ENCODE assay signal across 16 cellular contexts in the genomic region with DNA sequence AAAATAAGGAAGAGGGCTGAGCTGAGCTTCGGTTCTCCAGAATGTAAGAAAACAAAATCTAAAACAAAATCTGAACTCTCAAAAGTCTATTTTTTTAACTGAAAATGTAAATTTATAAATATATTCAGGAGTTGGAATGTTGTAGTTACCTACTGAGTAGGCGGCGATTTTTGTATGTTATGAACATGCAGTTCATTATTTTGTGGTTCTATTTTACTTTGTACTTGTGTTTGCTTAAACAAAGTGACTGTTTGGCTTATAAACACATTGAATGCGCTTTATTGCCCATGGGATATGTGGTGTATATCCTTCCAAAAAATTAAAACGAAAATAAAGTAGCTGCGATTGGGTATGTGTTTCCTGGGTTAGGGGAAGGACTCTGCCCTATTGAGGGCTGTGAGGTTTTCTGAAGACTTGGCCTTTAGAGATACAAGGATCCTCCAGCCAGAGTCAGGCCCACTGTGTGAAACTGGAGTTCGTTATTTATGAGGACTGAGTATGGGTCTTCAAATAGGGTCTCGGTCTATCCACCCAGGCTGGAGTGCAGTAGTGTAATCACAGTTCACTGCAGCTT. TPM values are rescaled to one million over a fixed set of nuclear protein-coding genes. Genes with fewer than 3 reads are reported as not detected.
DNase-seq lines count a peak whose midpoint lies in the region; ATAC-seq and TF ChIP-seq lines count a peak whose summit lies in the region.
"Had no signal": no experiment of that assay in that cellular context is flagged by ENCODE, and none has a peak within 500 bp of the region (broad histone marks: within the 10 kb centered on the region; RNA-seq: fewer than 3 reads in every experiment).

No MANE protein-coding gene starts in this region.

- H2AFZ ChIP-seq in SK-N-SH (ENCODE audit: low read depth) (no peak overlapping the region), smooth muscle cell (ENCODE audit: low read depth) (no peak overlapping the region)

- no peak for TF ChIP-seq RAD21 in SK-N-SH (IDR thresholded peaks at IDR 0.05; ENCODE audit: low read length)

- CTCF ChIA-PET in SK-N-SH (lab: Yijun Ruan, JAX) = interaction anchor here (0.6 to 3.6 kb wide), 4 partner anchors 9 to 35 kb away, joined by 3 to 14 read pairs (median 6); no protein-coding TSS in a partner anchor
- CTCF ChIA-PET in RWPE1 (lab: Yijun Ruan, JAX) = no interaction called here

- no peak for DNase-seq in SK-N-SH
- no peak for DNase-seq in RWPE1 (ENCODE audit: low spot score)
- DNase-seq in fibroblast of peridontal ligament (ENCODE audit: extremely low read depth) = peak; percentile 86
- DNase-seq in smooth muscle cell (lab: John Stamatoyannopoulos, UW; ENCODE audit: unreplicated experiment) = no peak
- DNase-seq in epidermal melanocyte (ENCODE audit: insufficient read length, low spot score) = no peak
- DNase-seq: NCI-H345, T-helper 9 cell had no signal

- peaks cover 38% of the 10 kb centered on the region for H3F3A ChIP-seq in SK-N-SH (replicated peaks; ENCODE audit: insufficient read depth)
- H3F3A ChIP-seq in smooth muscle cell (ENCODE audit: low read depth) = peaks cover 30% of the 10 kb centered on the region

- H3K9ac ChIP-seq in SK-N-SH (no peak overlapping the region), smooth muscle cell (ENCODE audit: low read depth) (no peak overlapping the region)

- TF ChIP-seq EP300 in SK-N-SH (IDR thresholded peaks at IDR 0.05; ENCODE audit: borderline replicate concordance in 1 of 2, low read depth in 1 of 2, low read length in 1 of 2) = no peak

- TF ChIP-seq CTCF in SK-N-SH (IDR thresholded peaks at IDR 0.05) = no peak
- no peak for TF ChIP-seq CTCF in RWPE1 (conservative IDR thresholded peaks at IDR 0.05; ENCODE audit: low read depth)
- TF ChIP-seq CTCF in smooth muscle cell (IDR thresholded peaks at IDR 0.05; ENCODE audit: borderline replicate concordance, insufficient read depth, poor library complexity, severe bottlenecking) = no peak

- H3K4me3 ChIP-seq in SK-N-SH (ENCODE audit: low read depth in 2 of 2, low read length in 1 of 2) (no peak overlapping the region), smooth muscle cell (peak overlapping the region; percentile 8)
- H3K4me3 ChIP-seq: thyroid gland had no signal

- whole genome bisulfite sequencing in SK-N-SH (ENCODE audit: low lambda C conversion rate) = 85% methylated on average over 8 of the region's 8 CpGs
- 97% methylated on average over 8 of the region's 8 CpGs for WGBS in smooth muscle cell (ENCODE audit: low lambda C conversion rate)

- H3K9me3 ChIP-seq in SK-N-SH = no peaks in the 10 kb centered on the region
- H3K9me3 ChIP-seq in smooth muscle cell (replicated peaks; ENCODE audit: low read depth) = no peaks in the 10 kb centered on the region
- H3K9me3 ChIP-seq: esophagus muscularis mucosa, thyroid gland had no signal

- H3K79me2 ChIP-seq in SK-N-SH (ENCODE audit: insufficient read depth) (peaks cover 12% of the 10 kb centered on the region; the same call in 1 of the 2 replicates), smooth muscle cell (ENCODE audit: low read depth) (peaks cover 9% of the 10 kb centered on the region)

- H3K36me3 ChIP-seq in SK-N-SH (replicated peaks in 1 of 2; ENCODE audit: control insufficient read depth in 1 of 2, insufficient read depth in 2 of 2, low read length in 1 of 2) = peaks cover 0 to 13% of the 10 kb centered on the region in 2 experiments
- H3K36me3 ChIP-seq in smooth muscle cell (ENCODE audit: low read depth) = peaks cover 4% of the 10 kb centered on the region

- H3K27ac ChIP-seq in SK-N-SH (ENCODE audit: low read depth in 2 of 2, low read length in 1 of 2) = no peak overlapping the region
- peak overlapping the region; percentile 64 for H3K27ac ChIP-seq in RWPE1
- H3K27ac ChIP-seq in smooth muscle cell (ENCODE audit: low read depth) = peak overlapping the region; percentile 39
- H3K27ac ChIP-seq: brain microvascular endothelial cell, thyroid gland had no signal

- POLR2A ChIA-PET in SK-N-SH (lab: Yijun Ruan, JAX) = no interaction called here
- POLR2A ChIA-PET in RWPE1 (lab: Yijun Ruan, JAX; ENCODE audit: low non-redundant PET) = interaction anchor here (0.6 to 2.5 kb wide), 2 partner anchors 24 to 30 kb away, joined by 6 to 8 read pairs; no protein-coding TSS in a partner anchor

- H3K4me2 ChIP-seq in SK-N-SH (no peak overlapping the region), smooth muscle cell (no peak overlapping the region)

- no peaks in the 10 kb centered on the region for H3K27me3 ChIP-seq in SK-N-SH (ENCODE audit: insufficient read depth)
- H3K27me3 ChIP-seq in smooth muscle cell (ENCODE audit: low read depth) = no peaks in the 10 kb centered on the region
- H3K27me3 ChIP-seq: brain microvascular endothelial cell, esophagus muscularis mucosa, thyroid gland had no signal

- no peaks in the 10 kb centered on the region for H3K9me2 ChIP-seq in SK-N-SH

- H4K20me1 ChIP-seq in SK-N-SH (ENCODE audit: insufficient read depth) = peaks cover 37% of the 10 kb centered on the region
- H4K20me1 ChIP-seq in smooth muscle cell (ENCODE audit: low read depth) = peaks cover 45% of the 10 kb centered on the region

- ATAC-seq in SK-N-SH treated with all-trans-retinoic acid at 6 μM for 48 hours (no peak), HG02938 (IDR thresholded peaks at IDR 0.05; ENCODE audit: unreplicated experiment) (no peak), HG03342 (IDR thresholded peaks at IDR 0.05; ENCODE audit: unreplicated experiment) (no peak)
- ATAC-seq: Panc1, right cardiac atrium had no signal

- H3K4me1 ChIP-seq in SK-N-SH (ENCODE audit: control insufficient read depth in 1 of 2, insufficient read depth in 2 of 2, low read depth in 1 of 2, low read length in 1 of 2) (peaks cover 9 to 13% of the 10 kb centered on the region in 2 experiments; a peak in 1 of 4 replicates), smooth muscle cell (ENCODE audit: low read depth) (no peaks in the 10 kb centered on the region)

TF ChIP-seq in SK-N-SH treated with all-trans-retinoic acid at 6 μM for 48 hours, 23 proteins besides CTCF, POLR2A, EP300 and RAD21 (continues in another document):
- TF ChIP-seq BACH2 (CRISPR knock-in tag; IDR thresholded peaks at IDR 0.05; ENCODE audit: borderline replicate concordance) (no peak), ZNF8 (CRISPR knock-in tag; IDR thresholded peaks at IDR 0.05) (no peak)
- TF ChIP-seq, protein P1, sequence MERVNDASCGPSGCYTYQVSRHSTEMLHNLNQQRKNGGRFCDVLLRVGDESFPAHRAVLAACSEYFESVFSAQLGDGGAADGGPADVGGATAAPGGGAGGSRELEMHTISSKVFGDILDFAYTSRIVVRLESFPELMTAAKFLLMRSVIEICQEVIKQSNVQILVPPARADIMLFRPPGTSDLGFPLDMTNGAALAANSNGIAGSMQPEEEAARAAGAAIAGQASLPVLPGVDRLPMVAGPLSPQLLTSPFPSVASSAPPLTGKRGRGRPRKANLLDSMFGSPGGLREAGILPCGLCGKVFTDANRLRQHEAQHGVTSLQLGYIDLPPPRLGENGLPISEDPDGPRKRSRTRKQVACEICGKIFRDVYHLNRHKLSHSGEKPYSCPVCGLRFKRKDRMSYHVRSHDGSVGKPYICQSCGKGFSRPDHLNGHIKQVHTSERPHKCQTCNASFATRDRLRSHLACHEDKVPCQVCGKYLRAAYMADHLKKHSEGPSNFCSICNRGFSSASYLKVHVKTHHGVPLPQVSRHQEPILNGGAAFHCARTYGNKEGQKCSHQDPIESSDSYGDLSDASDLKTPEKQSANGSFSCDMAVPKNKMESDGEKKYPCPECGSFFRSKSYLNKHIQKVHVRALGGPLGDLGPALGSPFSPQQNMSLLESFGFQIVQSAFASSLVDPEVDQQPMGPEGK (CRISPR knock-in tag; IDR thresholded peaks at IDR 0.05; ENCODE audit: borderline replicate concordance) = no peak

TF ChIP-seq in SK-N-SH, 30 proteins besides CTCF, POLR2A, EP300 and RAD21 (continues in another document):
- TF ChIP-seq FOXM1 (IDR thresholded peaks at IDR 0.05; ENCODE audit: low read depth) (no peak), TEAD4 (IDR thresholded peaks at IDR 0.05; ENCODE audit: borderline replicate concordance, insufficient read depth) (no peak), RCOR1 (IDR thresholded peaks at IDR 0.05; ENCODE audit: low read length) (no peak), MEF2A (IDR thresholded peaks at IDR 0.05; ENCODE audit: borderline replicate concordance, low read depth) (no peak)
- TF ChIP-seq, protein P2, sequence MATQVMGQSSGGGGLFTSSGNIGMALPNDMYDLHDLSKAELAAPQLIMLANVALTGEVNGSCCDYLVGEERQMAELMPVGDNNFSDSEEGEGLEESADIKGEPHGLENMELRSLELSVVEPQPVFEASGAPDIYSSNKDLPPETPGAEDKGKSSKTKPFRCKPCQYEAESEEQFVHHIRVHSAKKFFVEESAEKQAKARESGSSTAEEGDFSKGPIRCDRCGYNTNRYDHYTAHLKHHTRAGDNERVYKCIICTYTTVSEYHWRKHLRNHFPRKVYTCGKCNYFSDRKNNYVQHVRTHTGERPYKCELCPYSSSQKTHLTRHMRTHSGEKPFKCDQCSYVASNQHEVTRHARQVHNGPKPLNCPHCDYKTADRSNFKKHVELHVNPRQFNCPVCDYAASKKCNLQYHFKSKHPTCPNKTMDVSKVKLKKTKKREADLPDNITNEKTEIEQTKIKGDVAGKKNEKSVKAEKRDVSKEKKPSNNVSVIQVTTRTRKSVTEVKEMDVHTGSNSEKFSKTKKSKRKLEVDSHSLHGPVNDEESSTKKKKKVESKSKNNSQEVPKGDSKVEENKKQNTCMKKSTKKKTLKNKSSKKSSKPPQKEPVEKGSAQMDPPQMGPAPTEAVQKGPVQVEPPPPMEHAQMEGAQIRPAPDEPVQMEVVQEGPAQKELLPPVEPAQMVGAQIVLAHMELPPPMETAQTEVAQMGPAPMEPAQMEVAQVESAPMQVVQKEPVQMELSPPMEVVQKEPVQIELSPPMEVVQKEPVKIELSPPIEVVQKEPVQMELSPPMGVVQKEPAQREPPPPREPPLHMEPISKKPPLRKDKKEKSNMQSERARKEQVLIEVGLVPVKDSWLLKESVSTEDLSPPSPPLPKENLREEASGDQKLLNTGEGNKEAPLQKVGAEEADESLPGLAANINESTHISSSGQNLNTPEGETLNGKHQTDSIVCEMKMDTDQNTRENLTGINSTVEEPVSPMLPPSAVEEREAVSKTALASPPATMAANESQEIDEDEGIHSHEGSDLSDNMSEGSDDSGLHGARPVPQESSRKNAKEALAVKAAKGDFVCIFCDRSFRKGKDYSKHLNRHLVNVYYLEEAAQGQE (IDR thresholded peaks at IDR 0.05; ENCODE audit: low read depth, low read length) = no peak

RNA-seq across cellular contexts. Expression of a gene that starts 3.8 kb away (rescaled TPM):
- polyA plus RNA-seq in SK-N-SH (2012; rRNA removed) (28.4 and 48.0 TPM in 2 replicates), smooth muscle cell (851 and 1,110 TPM in 2 replicates)
- polyA plus RNA-seq in SK-N-SH (2012; cell fraction: cytosol; rRNA removed) = 28.1 and 41.7 TPM in 2 replicates
- 81.7 and 86.6 TPM in 2 replicates for polyA plus RNA-seq in SK-N-SH (2012; cell fraction: nucleus; rRNA removed)
- total RNA-seq in smooth muscle cell = 205 and 250 TPM in 2 replicates

RNA-seq across cellular contexts. Expression of a gene that starts 30.2 kb away (rescaled TPM):
- polyA plus RNA-seq in SK-N-SH (2012; rRNA removed) (25.4 and 31.2 TPM in 2 replicates), smooth muscle cell (5.4 and 7.7 TPM in 2 replicates)
- 22.8 and 24.0 TPM in 2 replicates for polyA plus RNA-seq in SK-N-SH (2012; cell fraction: cytosol; rRNA removed)
- polyA plus RNA-seq in SK-N-SH (2012; cell fraction: nucleus; rRNA removed) = 63.3 and 71.6 TPM in 2 replicates
- 4.0 and 4.3 TPM in 2 replicates for total RNA-seq in smooth muscle cell
- total RNA-seq: mononuclear cell had no signal

Comparison
In these comparisons a context has a peak if more than half of its experiments do, and no peak if none do; other contexts are left out.
1. H3K27ac ChIP-seq: peak in RWPE1 (single experiment) and smooth muscle cell (single experiment); none in SK-N-SH (0 of 2).